In the genomic region with DNA sequence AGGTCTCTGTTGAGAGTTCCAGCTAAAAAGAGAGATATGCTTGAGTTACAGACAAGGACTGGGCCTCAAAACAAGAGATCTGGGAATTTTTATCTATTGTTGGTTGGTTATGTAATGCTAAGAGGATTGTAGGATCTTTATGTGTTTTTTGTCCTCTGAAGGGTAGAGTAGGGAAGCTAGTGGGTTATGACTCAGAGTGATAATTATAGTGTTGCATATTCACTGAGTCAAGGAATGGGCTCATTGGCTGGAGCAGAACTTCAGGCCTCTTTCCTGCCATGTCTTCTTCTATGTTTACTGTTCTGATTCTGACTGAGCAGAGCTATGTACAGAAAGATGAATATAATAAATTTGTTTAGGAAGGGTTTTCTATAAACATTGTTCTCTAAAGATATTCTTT, we compare ENCODE assay signal across 1 cellular context.
TF ChIP-seq lines count a peak whose summit lies in the region.

No MANE protein-coding gene starts in this region.

TF ChIP-seq in IMR-90, 13 proteins besides CTCF, POLR2A, EP300 and RAD21:
- TF ChIP-seq MAFK (IDR thresholded peaks at IDR 0.05; ENCODE audit: low read depth, low read length), result no peak
- TF ChIP-seq, protein P1, sequence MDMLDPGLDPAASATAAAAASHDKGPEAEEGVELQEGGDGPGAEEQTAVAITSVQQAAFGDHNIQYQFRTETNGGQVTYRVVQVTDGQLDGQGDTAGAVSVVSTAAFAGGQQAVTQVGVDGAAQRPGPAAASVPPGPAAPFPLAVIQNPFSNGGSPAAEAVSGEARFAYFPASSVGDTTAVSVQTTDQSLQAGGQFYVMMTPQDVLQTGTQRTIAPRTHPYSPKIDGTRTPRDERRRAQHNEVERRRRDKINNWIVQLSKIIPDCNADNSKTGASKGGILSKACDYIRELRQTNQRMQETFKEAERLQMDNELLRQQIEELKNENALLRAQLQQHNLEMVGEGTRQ (IDR thresholded peaks at IDR 0.05; ENCODE audit: low read depth, low read length), result no peak
- TF ChIP-seq NFE2L2 (IDR thresholded peaks at IDR 0.05; ENCODE audit: low read depth, low read length), result no peak
- TF ChIP-seq SMC3 (IDR thresholded peaks at IDR 0.05; ENCODE audit: low read depth, low read length), result no peak
- TF ChIP-seq, protein P2, sequence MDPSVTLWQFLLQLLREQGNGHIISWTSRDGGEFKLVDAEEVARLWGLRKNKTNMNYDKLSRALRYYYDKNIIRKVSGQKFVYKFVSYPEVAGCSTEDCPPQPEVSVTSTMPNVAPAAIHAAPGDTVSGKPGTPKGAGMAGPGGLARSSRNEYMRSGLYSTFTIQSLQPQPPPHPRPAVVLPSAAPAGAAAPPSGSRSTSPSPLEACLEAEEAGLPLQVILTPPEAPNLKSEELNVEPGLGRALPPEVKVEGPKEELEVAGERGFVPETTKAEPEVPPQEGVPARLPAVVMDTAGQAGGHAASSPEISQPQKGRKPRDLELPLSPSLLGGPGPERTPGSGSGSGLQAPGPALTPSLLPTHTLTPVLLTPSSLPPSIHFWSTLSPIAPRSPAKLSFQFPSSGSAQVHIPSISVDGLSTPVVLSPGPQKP (IDR thresholded peaks at IDR 0.05; ENCODE audit: borderline replicate concordance, low read depth, low read length), result no peak
- TF ChIP-seq RCOR1 (IDR thresholded peaks at IDR 0.05; ENCODE audit: insufficient replicate concordance, low read length), result no peak
- TF ChIP-seq CEBPB (IDR thresholded peaks at IDR 0.05; ENCODE audit: low read depth, low read length), result no peak; the same call in 1 of the 2 replicates
- TF ChIP-seq RFX5 (IDR thresholded peaks at IDR 0.05; ENCODE audit: low read depth, low read length), result no peak
- TF ChIP-seq FOS (IDR thresholded peaks at IDR 0.05; ENCODE audit: low read depth, low read length), result no peak
- no peak for TF ChIP-seq MAZ (IDR thresholded peaks at IDR 0.05; ENCODE audit: borderline replicate concordance, low read depth, low read length)
- no peak for TF ChIP-seq BHLHE40 (IDR thresholded peaks at IDR 0.05; ENCODE audit: low read depth, low read length)
- TF ChIP-seq CHD1 (IDR thresholded peaks at IDR 0.05; ENCODE audit: low read depth, low read length), result no peak
- TF ChIP-seq MXI1 (IDR thresholded peaks at IDR 0.05; ENCODE audit: borderline replicate concordance, low read depth, low read length), result no peak
